ENCODE assay signal across 17 cellular contexts in the genomic region with DNA sequence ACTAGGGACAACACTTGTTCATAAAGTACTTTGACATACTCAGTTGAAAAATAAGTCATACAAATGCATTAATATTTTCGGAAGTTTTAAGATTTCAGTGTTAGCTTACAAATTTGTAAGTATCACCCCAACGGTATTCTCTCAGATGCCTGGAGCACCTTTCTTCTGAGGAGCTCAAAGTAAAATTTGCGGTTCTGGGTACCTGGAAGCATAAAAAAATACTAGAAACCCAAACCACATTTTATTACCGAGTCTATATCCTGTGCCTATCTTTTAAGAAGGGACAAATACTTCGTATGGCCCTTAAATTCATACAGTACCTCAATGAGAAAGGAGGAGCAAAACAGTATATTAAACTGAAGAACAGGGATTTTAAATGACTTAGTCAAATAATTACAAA. TPM values are rescaled to one million over a fixed set of nuclear protein-coding genes. Genes with fewer than 3 reads are reported as not detected.
DNase-seq lines count a peak whose midpoint lies in the region; ATAC-seq and TF ChIP-seq lines count a peak whose summit lies in the region.
"Had no signal": no experiment of that assay in that cellular context is flagged by ENCODE, and none has a peak within 500 bp of the region (broad histone marks: within the 10 kb centered on the region; RNA-seq: fewer than 3 reads in every experiment).

No MANE protein-coding gene starts in this region.

- H3K4me3 Mint-ChIP-seq in activated T-cell treated with anti-CD3 and anti-CD28 coated beads, Interleukin-2, amount 50 U/mL, for 24 hours, result no peak overlapping the region
- peak overlapping the region; percentile 30 to 58 for H3K4me3 Mint-ChIP-seq in effector memory CD8-positive, alpha-beta T cell

- no peaks in the 10 kb centered on the region for H3K9me2 ChIP-seq in Karpas-422 (replicated peaks; ENCODE audit: insufficient read depth, low read length)

- H3K27me3 ChIP-seq in Karpas-422 (ENCODE audit: low read length) (no peaks in the 10 kb centered on the region), skeletal muscle satellite cell (ENCODE audit: control insufficient read depth, insufficient read depth, low read length) (no peaks in the 10 kb centered on the region), brain microvascular endothelial cell (replicated peaks) (no peaks in the 10 kb centered on the region)
- H3K27me3 ChIP-seq: left lung, vagina had no signal

- H3K4me1 ChIP-seq in Karpas-422 (ENCODE audit: low read length) (peaks cover 24% of the 10 kb centered on the region), skeletal muscle satellite cell (ENCODE audit: control insufficient read depth, insufficient read depth, low read length) (peaks cover 16% of the 10 kb centered on the region)

- no peak overlapping the region for H3K9ac ChIP-seq in Karpas-422 (ENCODE audit: low read length)
- H3K9ac ChIP-seq in skeletal muscle satellite cell (ENCODE audit: low read depth, low read length), result no peak overlapping the region

- H3K36me3 Mint-ChIP-seq in activated T-cell treated with anti-CD3 and anti-CD28 coated beads, Interleukin-2, amount 50 U/mL, for 24 hours (ENCODE audit: low read depth), result peaks cover 83% of the 10 kb centered on the region
- peaks cover 41% of the 10 kb centered on the region for H3K36me3 Mint-ChIP-seq in effector memory CD8-positive, alpha-beta T cell (ENCODE audit: insufficient read depth)

- ATAC-seq in effector memory CD8-positive, alpha-beta T cell (replicated peaks), result no peak
- no peak for ATAC-seq in GM21717 (IDR thresholded peaks at IDR 0.05; ENCODE audit: unreplicated experiment)
- ATAC-seq: left lung had no signal

- H3K27ac Mint-ChIP-seq in activated T-cell treated with anti-CD3 and anti-CD28 coated beads, Interleukin-2, amount 50 U/mL, for 24 hours, result peak overlapping the region; percentile 45
- H3K27ac Mint-ChIP-seq in effector memory CD8-positive, alpha-beta T cell, result peak overlapping the region in 1 of 2 donors; percentile 42

- H3K36me3 ChIP-seq in Karpas-422 (ENCODE audit: insufficient read depth, low read length) (peaks cover 32% of the 10 kb centered on the region), skeletal muscle satellite cell (ENCODE audit: insufficient read depth, low read length) (peaks cover 11% of the 10 kb centered on the region), brain microvascular endothelial cell (replicated peaks) (peaks cover 11% of the 10 kb centered on the region)

- peaks cover 98% of the 10 kb centered on the region for H3K79me2 ChIP-seq in Karpas-422 (ENCODE audit: low read length)

- peaks cover 64% of the 10 kb centered on the region for H3K4me1 Mint-ChIP-seq in activated T-cell treated with anti-CD3 and anti-CD28 coated beads, Interleukin-2, amount 50 U/mL, for 24 hours (ENCODE audit: low read depth)
- peaks cover 39 to 74% of the 10 kb centered on the region in 2 donors for H3K4me1 Mint-ChIP-seq in effector memory CD8-positive, alpha-beta T cell (ENCODE audit: low read depth in 2 of 2)

- H4K20me1 ChIP-seq in Karpas-422 (ENCODE audit: insufficient read depth, low read depth, low read length), result peaks cover 58% of the 10 kb centered on the region

- H2AFZ ChIP-seq in Karpas-422 (ENCODE audit: low read length), result no peak overlapping the region

- H3K9me3 Mint-ChIP-seq in activated T-cell treated with anti-CD3 and anti-CD28 coated beads, Interleukin-2, amount 50 U/mL, for 24 hours, result no peaks in the 10 kb centered on the region
- no peaks in the 10 kb centered on the region for H3K9me3 Mint-ChIP-seq in effector memory CD8-positive, alpha-beta T cell

- in situ Hi-C loops in brain microvascular endothelial cell (cut with HindIII; ENCODE audit: low pct_ligation_motif_present, low sequenced_read_pairs), result no loop called here

- no peak for TF ChIP-seq CTCF in brain microvascular endothelial cell (IDR thresholded peaks at IDR 0.05; ENCODE audit: low read depth, low read length, missing control alignments)

- DNase-seq in activated T-cell treated with anti-CD3 and anti-CD28 coated beads, Interleukin-2, amount 50 U/mL, for 24 hours, result no peak
- DNase-seq in activated T-cell treated with anti-CD3 and anti-CD28 coated beads, Interleukin-2, amount 50 U/mL, for 48 hours, result no peak
- DNase-seq in Karpas-422 (no peak), brain microvascular endothelial cell (no peak)
- DNase-seq in effector memory CD8-positive, alpha-beta T cell, result no peak
- no peak for DNase-seq in stimulated activated CD4-positive, alpha-beta T cell treated with anti-CD3 and anti-CD28 coated beads, Interleukin-2, amount 100 ng/mL, for 48 hours
- DNase-seq: dermis blood vessel endothelial cell; DMS53; HCEC 1CT; left lung; NCI-H1105 treated with DMSO at 0.1 percent for 48 hours; NK-92 treated with Interleukin-12 subunit alpha and Interleukin-12 subunit beta, amount 100 ng/mL, for 24 hours; SHP77 treated with DMSO at 0.1 percent for 48 hours; stimulated activated CD4-positive, alpha-beta T cell treated with anti-CD3 and anti-CD28 coated beads, Interleukin-4, amount 100 ng/mL, for 24 hours had no signal

- no peaks in the 10 kb centered on the region for H3K9me3 ChIP-seq in Karpas-422 (ENCODE audit: low read length)
- no peaks in the 10 kb centered on the region for H3K9me3 ChIP-seq in skeletal muscle satellite cell (replicated peaks; ENCODE audit: low read length)
- H3K9me3 ChIP-seq: left lung, vagina had no signal

- no peak overlapping the region for H3K4me3 ChIP-seq in Karpas-422 (ENCODE audit: low read length)
- no peak overlapping the region for H3K4me3 ChIP-seq in skeletal muscle satellite cell (ENCODE audit: low read length)
- no peak overlapping the region for H3K4me3 ChIP-seq in brain microvascular endothelial cell (ENCODE audit: low read depth, low read length)
- H3K4me3 ChIP-seq: left lung, vagina had no signal

- no peaks in the 10 kb centered on the region for H3K27me3 Mint-ChIP-seq in activated T-cell treated with anti-CD3 and anti-CD28 coated beads, Interleukin-2, amount 50 U/mL, for 24 hours
- H3K27me3 Mint-ChIP-seq in effector memory CD8-positive, alpha-beta T cell, result no peaks in the 10 kb centered on the region

- peak overlapping the region; percentile 6 for H3K4me2 ChIP-seq in Karpas-422 (ENCODE audit: low read depth, low read length, poor library complexity, severe bottlenecking)
- H3K4me2 ChIP-seq in skeletal muscle satellite cell (ENCODE audit: low read length), result peak overlapping the region; percentile 21

- no peak overlapping the region for H3K27ac ChIP-seq in Karpas-422 (ENCODE audit: low read length)
- no peak overlapping the region for H3K27ac ChIP-seq in brain microvascular endothelial cell
- H3K27ac ChIP-seq: left lung, vagina had no signal

RNA-seq across cellular contexts. Expression of a gene that starts 10.2 kb away (rescaled TPM):
- 31.7 and 40.1 TPM in 2 replicates for total RNA-seq in Karpas-422 (2014; rRNA removed; shearing (Covaris generic); ENCODE audit: low replicate concordance)
- 21.4 and 24.1 TPM in 2 replicates for total RNA-seq in skeletal muscle satellite cell (2012; rRNA removed)

RNA-seq across cellular contexts. Expression of a gene that starts 47.8 kb away (rescaled TPM):
- total RNA-seq in Karpas-422 (2014; rRNA removed; shearing (Covaris generic); ENCODE audit: low replicate concordance), result not detected in 2 replicates
- total RNA-seq in skeletal muscle satellite cell (2012; rRNA removed), result 3.8 and 7.4 TPM in 2 replicates

RNA-seq across cellular contexts. Expression of a gene that starts 59.2 kb away (rescaled TPM):
- 25.3 and 26.2 TPM in 2 replicates for total RNA-seq in Karpas-422 (2014; rRNA removed; shearing (Covaris generic); ENCODE audit: low replicate concordance)
- total RNA-seq in skeletal muscle satellite cell (2012; rRNA removed), result 34.0 and 35.8 TPM in 2 replicates
